ENCODE assay signal across 14 cellular contexts in genomic region chr1:23010025-23010424, GRCh38. TPM values are rescaled to one million over a fixed set of nuclear protein-coding genes. Genes with fewer than 3 reads are reported as not detected.
DNase-seq lines count a peak whose midpoint lies in the region; ATAC-seq, FAIRE-seq and TF ChIP-seq lines count a peak whose summit lies in the region.
"Not testable (repeated sequence)": the region's sequence is repeated elsewhere in the genome, so short reads cannot be mapped to it uniquely, and the experiment has no call there.
"Had no signal": no experiment of that assay in that cellular context is flagged by ENCODE, and none has a peak within 500 bp of the region (broad histone marks: within the 10 kb centered on the region; RNA-seq: fewer than 3 reads in every experiment).

No MANE protein-coding gene starts in this region.

- not testable (repeated sequence) for H3K4me3 ChIP-seq in HCT116 (replicated peaks in 1 of 2; ENCODE audit: low read depth in 1 of 2, low read length in 2 of 2); RWPE2 (ENCODE audit: severe bottlenecking); K562; keratinocyte (ENCODE audit: control insufficient read depth in 2 of 3, extremely low read depth in 1 of 3, insufficient read depth in 2 of 3, low read depth in 1 of 3, low read length in 3 of 3); skeletal muscle satellite cell (ENCODE audit: low read length)

- in situ Hi-C loops in K562 (cut with MboI) = not testable (repeated sequence)

- not testable (repeated sequence) for TF ChIP-seq RAD21 in HCT116 (IDR thresholded peaks at IDR 0.05; ENCODE audit: low read depth); K562 (CRISPR knock-in tag; conservative IDR thresholded peaks at IDR 0.05 in 1 of 2, IDR thresholded peaks at IDR 0.05 in 1 of 2)

- H3K4me2 ChIP-seq in HCT116 (ENCODE audit: low read length) = peak overlapping the region; percentile 71
- H3K4me2 ChIP-seq in K562 (ENCODE audit: insufficient read depth, low read length); skeletal muscle satellite cell (ENCODE audit: low read length): not testable (repeated sequence)
- H3K4me2 ChIP-seq in keratinocyte (ENCODE audit: control insufficient read depth, extremely low read depth, insufficient read depth, low read depth, low read length) = peak overlapping the region; percentile 52

- H3K27me3 ChIP-seq in HCT116 (ENCODE audit: insufficient read depth, low read length); RWPE2 (ENCODE audit: insufficient read depth, poor library complexity, severe bottlenecking); keratinocyte (ENCODE audit: control insufficient read depth, extremely low read depth, insufficient read depth, low read length); skeletal muscle satellite cell (ENCODE audit: control insufficient read depth, insufficient read depth, low read length): not testable (repeated sequence)
- H3K27me3 ChIP-seq in K562 (ENCODE audit: control insufficient read depth in 2 of 2, insufficient read depth in 2 of 2, low read length in 2 of 2) = peaks cover 3 to 15% of the 10 kb centered on the region in 2 experiments; a peak in 4 of 5 replicates

- H3K27me3 Mint-ChIP-seq in dendritic cell treated with granulocyte-macrophage colony-stimulating factor and Interleukin-4, amounts not matched to agents 40 ng/mL and 50 ng/mL, for 4 days = not testable (repeated sequence)

- not testable (repeated sequence) for H3K27ac ChIP-seq in HCT116 (ENCODE audit: low read depth, low read length); K562 (ENCODE audit: extremely low read depth, low read depth, low read length)
- H3K27ac ChIP-seq in RWPE2 (ENCODE audit: poor library complexity, severe bottlenecking) (peak overlapping the region; percentile 98), keratinocyte (ENCODE audit: control insufficient read depth, insufficient read depth, low read length) (peak overlapping the region; percentile 98)

- H2AFZ ChIP-seq in HCT116 (ENCODE audit: low read depth, low read length, poor library complexity, severe bottlenecking); K562 (ENCODE audit: low read depth, low read length); keratinocyte (ENCODE audit: control insufficient read depth, low read length): not testable (repeated sequence)

- not testable (repeated sequence) for TF ChIP-seq CTCF in HCT116 (IDR thresholded peaks at IDR 0.05 in 2 of 3, conservative IDR thresholded peaks at IDR 0.05 in 1 of 3; ENCODE audit: borderline replicate concordance in 1 of 3, insufficient read depth in 1 of 3, low read depth in 2 of 3, low read length in 2 of 3); RWPE2 (IDR thresholded peaks at IDR 0.05; ENCODE audit: poor library complexity, severe bottlenecking); K562 (IDR thresholded peaks at IDR 0.05 in 2 of 3, conservative IDR thresholded peaks at IDR 0.05 in 1 of 3; ENCODE audit: insufficient read depth in 2 of 3, low read depth in 1 of 3, low read length in 3 of 3); keratinocyte (optimal IDR thresholded peaks at IDR 0.05 in 1 of 3, IDR thresholded peaks at IDR 0.05 in 1 of 3, conservative IDR thresholded peaks at IDR 0.05 in 1 of 3; ENCODE audit: extremely low read depth in 1 of 3, insufficient read depth in 2 of 3, low read length in 3 of 3)

- not testable (repeated sequence) for BruUV-seq in HCT116 (replicated peaks; lab: Mats Ljungman, UMichigan); K562 (replicated peaks; lab: Mats Ljungman, UMichigan)

- intact Hi-C loops in HCT116 (cut with micrococcal nuclease); K562 (cut with micrococcal nuclease); dendritic cell treated with granulocyte-macrophage colony-stimulating factor and Interleukin-4, amounts not matched to agents 40 ng/mL and 50 ng/mL, for 4 days (cut with micrococcal nuclease): not testable (repeated sequence)

- not testable (repeated sequence) for H3K9me3 Mint-ChIP-seq in dendritic cell treated with granulocyte-macrophage colony-stimulating factor and Interleukin-4, amounts not matched to agents 40 ng/mL and 50 ng/mL, for 4 days

- CTCF ChIA-PET in HCT116 (lab: Charles Lee) = not testable (repeated sequence)
- CTCF ChIA-PET in K562 (lab: Yijun Ruan, JAX; ENCODE audit: low intra/inter-chr PET ratio) = interaction anchor here (0.6 kb wide), 1 partner anchor 22 kb away, joined by 6 read pairs; no protein-coding TSS in a partner anchor

- not testable (repeated sequence) for H3K79me2 ChIP-seq in HCT116 (ENCODE audit: insufficient read depth, low read length); K562 (ENCODE audit: control insufficient read depth, insufficient read depth, low read length); keratinocyte (ENCODE audit: control insufficient read depth, insufficient read depth, low read length)

- peak overlapping the region; percentile 46 for H3K27ac Mint-ChIP-seq in dendritic cell treated with granulocyte-macrophage colony-stimulating factor and Interleukin-4, amounts not matched to agents 40 ng/mL and 50 ng/mL, for 4 days

- not testable (repeated sequence) for H3K9me3 ChIP-seq in HCT116 (ENCODE audit: control insufficient read depth in 1 of 2, insufficient read depth in 1 of 2, low read depth in 1 of 2, low read length in 2 of 2); RWPE2 (ENCODE audit: severe bottlenecking); K562 (replicated peaks; ENCODE audit: control insufficient read depth, insufficient read depth, low read depth, low read length); keratinocyte (ENCODE audit: control insufficient read depth, low read depth, low read length); skeletal muscle satellite cell (replicated peaks; ENCODE audit: low read length)

- H3K4me1 ChIP-seq in HCT116 (ENCODE audit: control insufficient read depth in 1 of 2, insufficient read depth in 2 of 2, low read length in 2 of 2) (peaks cover 8 to 26% of the 10 kb centered on the region in 2 experiments; a peak in 3 of 4 replicates), RWPE2 (ENCODE audit: insufficient read depth, poor library complexity, severe bottlenecking) (peaks cover 15% of the 10 kb centered on the region), keratinocyte (ENCODE audit: control insufficient read depth, extremely low read depth, insufficient read depth, low read length) (peaks cover 14% of the 10 kb centered on the region), skeletal muscle satellite cell (ENCODE audit: control insufficient read depth, insufficient read depth, low read length) (peaks cover 13% of the 10 kb centered on the region)
- not testable (repeated sequence) for H3K4me1 ChIP-seq in K562 (replicated peaks in 1 of 2; ENCODE audit: control insufficient read depth in 2 of 2, insufficient read depth in 2 of 2, low read length in 2 of 2)

- DNase-seq in HCT116 (ENCODE audit: low read depth, low spot score); RWPE2 (ENCODE audit: low spot score); K562 (ENCODE audit: extremely low read depth in 1 of 4, low spot score in 3 of 4); keratinocyte (ENCODE audit: low read depth, low spot score): not testable (repeated sequence)
- peak; percentile 21 for DNase-seq in NCI-H82 (lab: John Stamatoyannopoulos, UW)

- not testable (repeated sequence) for H3K9me2 ChIP-seq in HCT116 (ENCODE audit: insufficient read depth)

- RAD21 ChIA-PET in HCT116 (lab: Charles Lee; ENCODE audit: low non-redundant PET in 1 of 2, low total read pairs in 2 of 2, uncharacterized antibody in 2 of 2, unreplicated experiment in 2 of 2) = not testable (repeated sequence)

- not testable (repeated sequence) for H3K36me3 ChIP-seq in HCT116 (ENCODE audit: control insufficient read depth in 1 of 2, insufficient read depth in 2 of 2, low read length in 2 of 2); RWPE2 (ENCODE audit: low read depth); K562 (ENCODE audit: control insufficient read depth, insufficient read depth, low read length); keratinocyte (ENCODE audit: control insufficient read depth in 2 of 2, extremely low read depth in 1 of 2, insufficient read depth in 2 of 2, low read length in 2 of 2); skeletal muscle satellite cell (ENCODE audit: insufficient read depth, low read length)

- not testable (repeated sequence) for TF ChIP-seq EP300 in K562 (IDR thresholded peaks at IDR 0.05; ENCODE audit: low read length)

- peak; percentile 26 for FAIRE-seq in K562 (lab: Jason Lieb, UNC)
- FAIRE-seq in keratinocyte (lab: Jason Lieb, UNC) = not testable (repeated sequence)

- H4K20me1 ChIP-seq in HCT116 (ENCODE audit: insufficient read depth); K562 (replicated peaks; ENCODE audit: control insufficient read depth, insufficient read depth, low read length); keratinocyte (ENCODE audit: control insufficient read depth, extremely low read depth, insufficient read depth, low read length): not testable (repeated sequence)

- ATAC-seq in HCT116; RWPE2 (ENCODE audit: low read depth); K562: not testable (repeated sequence)

- H3K4me1 Mint-ChIP-seq in dendritic cell treated with granulocyte-macrophage colony-stimulating factor and Interleukin-4, amounts not matched to agents 40 ng/mL and 50 ng/mL, for 4 days (ENCODE audit: low read depth) = peaks cover 20% of the 10 kb centered on the region

- H3K36me3 Mint-ChIP-seq in dendritic cell treated with granulocyte-macrophage colony-stimulating factor and Interleukin-4, amounts not matched to agents 40 ng/mL and 50 ng/mL, for 4 days (ENCODE audit: low read depth) = not testable (repeated sequence)

- not testable (repeated sequence) for H3K9me1 ChIP-seq in K562 (ENCODE audit: control insufficient read depth, insufficient read depth, low read length); keratinocyte (ENCODE audit: control insufficient read depth, extremely low read depth, insufficient read depth, low read length)

- H3K4me3 Mint-ChIP-seq in dendritic cell treated with granulocyte-macrophage colony-stimulating factor and Interleukin-4, amounts not matched to agents 40 ng/mL and 50 ng/mL, for 4 days = not testable (repeated sequence)

- dilution Hi-C loops in keratinocyte (cut with MboI; ENCODE audit: extremely low pct_ligation_motif_present, low sequenced_read_pairs) = not testable (repeated sequence)

- POLR2A ChIA-PET in HCT116 (lab: Charles Lee) (interaction anchor here (2.4 kb wide), 1 partner anchor 9 kb away, joined by 6 read pairs; the partner anchor contains the start of gene KDM1A), K562 (lab: Yijun Ruan, JAX) (interaction anchor here (0.6 to 1.4 kb wide), 3 partner anchors 8 to 14 kb away, joined by 3 to 6 read pairs (median 3); partner anchors contain the start of gene KDM1A)

- 38% methylated on average over 8 of the region's 8 CpGs for WGBS in K562 (ENCODE audit: insufficient coverage, low coverage, missing lambda C conversion rate)

- H3K9ac ChIP-seq in HCT116 (ENCODE audit: low read length); K562 (ENCODE audit: insufficient read depth in 1 of 2, low read depth in 2 of 2, low read length in 2 of 2): not testable (repeated sequence)
- H3K9ac ChIP-seq in keratinocyte (ENCODE audit: control insufficient read depth, extremely low read depth, insufficient read depth, low read length) (peak overlapping the region; percentile 80), skeletal muscle satellite cell (ENCODE audit: low read depth, low read length) (peak overlapping the region; percentile 26)

- TF ChIP-seq POLR2A in HCT116 (IDR thresholded peaks at IDR 0.05; ENCODE audit: borderline replicate concordance, extremely low read depth, insufficient read depth, insufficient read length); K562 (conservative IDR thresholded peaks at IDR 0.05): not testable (repeated sequence)

RNA-seq across cellular contexts. Expression of gene TEX46, which starts 5.6 kb away (rescaled TPM):
- total RNA-seq in HCT116 (2021; ENCODE audit: unreplicated experiment) = 1.0 TPM
- polyA plus RNA-seq in HCT116 (2012) = 0.34 TPM in 1 of 2 replicates, not detected in the other
- total RNA-seq in K562 (2011; cell fraction: chromatin; rRNA removed; ENCODE audit: low replicate concordance) = not detected in 2 replicates
- total RNA-seq in K562 (2011; cell fraction: nucleolus; rRNA removed) = not detected in 2 replicates
- total RNA-seq in K562 (2011; cell fraction: nucleoplasm; rRNA removed) = not detected in 2 replicates
- not detected in 2 replicates for total RNA-seq in K562 (2014; rRNA removed)
- total RNA-seq in K562 (2014; rRNA removed; fragmentation: Illumina TruSeq; extraction: Trizol) = not detected in 2 replicates
- total RNA-seq in K562 (2015; rRNA removed; fragmentation: Illumina TruSeq; extraction: Trizol) = not detected in 2 replicates
- 0.54 and 0.64 TPM in 2 replicates for total RNA-seq in K562 (2021)
- polyA plus RNA-seq in K562 (2011; rRNA removed) = not detected in 2 replicates
- not detected in 2 replicates for polyA plus RNA-seq in K562 (2011; cell fraction: cytosol; rRNA removed)
- polyA plus RNA-seq in K562 (2011; cell fraction: nucleus; rRNA removed) = 0.34 and 0.36 TPM in 2 replicates
- polyA plus RNA-seq in K562 (2012) = 0.18 TPM in 1 of 2 replicates, not detected in the other
- 0.42 TPM in 1 of 2 replicates, not detected in the other for polyA plus RNA-seq in K562 (2014; fragmentation: Illumina TruSeq; extraction: Trizol)
- polyA plus RNA-seq in K562 (2014; fragmentation: Nextera tagmentation; extraction: Ambion mirVana) = not detected
- polyA plus RNA-seq in K562 (2014; rRNA removed) = 0.54 TPM in 1 of 2 replicates, not detected in the other
- polyA minus RNA-seq in K562 (2011; rRNA and poly(A)+ RNA removed) = not detected in 2 replicates
- polyA minus RNA-seq in K562 (2011; cell fraction: cytosol; rRNA and poly(A)+ RNA removed) = not detected in 2 replicates
- not detected in 2 replicates for polyA minus RNA-seq in K562 (2011; cell fraction: nucleus; rRNA and poly(A)+ RNA removed)
- polyA plus RNA-seq in keratinocyte = 0.15 TPM in 1 of 3 replicates, not detected in the others
- not detected for polyA plus RNA-seq in keratinocyte (2011; ENCODE audit: low read depth)
- 0.28 TPM in 1 of 2 replicates, not detected in the other for polyA plus RNA-seq in keratinocyte (2011; cell fraction: cytosol; rRNA removed)
- polyA plus RNA-seq in keratinocyte (2011; cell fraction: nucleus; rRNA removed) = 0.37 TPM in 1 of 2 replicates, not detected in the other
- 0.44 TPM in 1 of 2 replicates, not detected in the other for polyA plus RNA-seq in keratinocyte (2012; ENCODE audit: low replicate concordance)
- polyA minus RNA-seq in keratinocyte = not detected in 3 replicates
- polyA minus RNA-seq in keratinocyte (2011; cell fraction: cytosol; rRNA and poly(A)+ RNA removed) = not detected
- polyA minus RNA-seq in keratinocyte (2011; cell fraction: nucleus; rRNA and poly(A)+ RNA removed) = not detected in 2 replicates
- total RNA-seq in skeletal muscle satellite cell (2012; rRNA removed) = not detected in 2 replicates
- total RNA-seq: A172; CD4-positive, CD25-positive, alpha-beta regulatory T cell; CD8-positive, alpha-beta memory T cell; H1; H9; HT1080; IMR-90 had no signal
- polyA plus RNA-seq: CD8-positive, alpha-beta memory T cell; H1; IMR-90 had no signal

RNA-seq across cellular contexts. Expression of gene KDM1A, which starts 9.2 kb away (rescaled TPM):
- total RNA-seq in HCT116 (2021; ENCODE audit: unreplicated experiment) (162 TPM), K562 (2014; rRNA removed) (171 and 175 TPM in 2 replicates), K562 (2014; rRNA removed; fragmentation: Illumina TruSeq; extraction: Trizol) (167 and 168 TPM in 2 replicates), K562 (2015; rRNA removed; fragmentation: Illumina TruSeq; extraction: Trizol) (181 TPM in 2 replicates), K562 (2021) (151 and 165 TPM in 2 replicates)
- polyA plus RNA-seq in HCT116 (2012) = 87.6 and 117 TPM in 2 replicates
- 68.0 and 108 TPM in 2 replicates for total RNA-seq in K562 (2011; cell fraction: chromatin; rRNA removed; ENCODE audit: low replicate concordance)
- total RNA-seq in K562 (2011; cell fraction: nucleolus; rRNA removed) = 38.5 and 47.0 TPM in 2 replicates
- 63.6 and 75.3 TPM in 2 replicates for total RNA-seq in K562 (2011; cell fraction: nucleoplasm; rRNA removed)
- polyA plus RNA-seq in K562 (2011; rRNA removed) (176 and 177 TPM in 2 replicates), K562 (2014; fragmentation: Illumina TruSeq; extraction: Trizol) (143 and 168 TPM in 2 replicates), K562 (2014; fragmentation: Nextera tagmentation; extraction: Ambion mirVana) (10 to 100 TPM; 59.2 to 70.3 TPM), K562 (2014; rRNA removed) (135 and 142 TPM in 2 replicates), keratinocyte (82.0 to 99.1 TPM (median 84.8 TPM) in 3 replicates)
- polyA plus RNA-seq in K562 (2011; cell fraction: cytosol; rRNA removed) = 140 and 222 TPM in 2 replicates
- polyA plus RNA-seq in K562 (2011; cell fraction: nucleus; rRNA removed) = 146 and 187 TPM in 2 replicates
- 124 and 130 TPM in 2 replicates for polyA plus RNA-seq in K562 (2012)
- 275 and 323 TPM in 2 replicates for polyA minus RNA-seq in K562 (2011; rRNA and poly(A)+ RNA removed)
- 90.8 and 98.0 TPM in 2 replicates for polyA minus RNA-seq in K562 (2011; cell fraction: cytosol; rRNA and poly(A)+ RNA removed)
- 34.3 and 63.4 TPM in 2 replicates for polyA minus RNA-seq in K562 (2011; cell fraction: nucleus; rRNA and poly(A)+ RNA removed)
- polyA plus RNA-seq in keratinocyte (2011; ENCODE audit: low read depth) = 40.6 TPM
- 62.5 and 65.4 TPM in 2 replicates for polyA plus RNA-seq in keratinocyte (2011; cell fraction: cytosol; rRNA removed)
- polyA plus RNA-seq in keratinocyte (2011; cell fraction: nucleus; rRNA removed) = 84.7 and 104 TPM in 2 replicates
- polyA plus RNA-seq in keratinocyte (2012; ENCODE audit: low replicate concordance) = 39.2 and 65.3 TPM in 2 replicates
- 75.0 to 131 TPM (median 102 TPM) in 3 replicates for polyA minus RNA-seq in keratinocyte
- 52.2 TPM for polyA minus RNA-seq in keratinocyte (2011; cell fraction: cytosol; rRNA and poly(A)+ RNA removed)
- 32.9 and 48.7 TPM in 2 replicates for polyA minus RNA-seq in keratinocyte (2011; cell fraction: nucleus; rRNA and poly(A)+ RNA removed)
- total RNA-seq in skeletal muscle satellite cell (2012; rRNA removed) = 85.4 and 86.2 TPM in 2 replicates

RNA-seq across cellular contexts. Expression of gene LACTBL1, which starts 37.4 kb away (rescaled TPM):
- not detected for total RNA-seq in HCT116 (2021; ENCODE audit: unreplicated experiment)
- polyA plus RNA-seq in HCT116 (2012) = not detected in 2 replicates
- not detected in 2 replicates for total RNA-seq in K562 (2011; cell fraction: chromatin; rRNA removed; ENCODE audit: low replicate concordance)
- not detected in 2 replicates for total RNA-seq in K562 (2011; cell fraction: nucleolus; rRNA removed)
- total RNA-seq in K562 (2011; cell fraction: nucleoplasm; rRNA removed) = not detected in 2 replicates
- total RNA-seq in K562 (2014; rRNA removed) = not detected in 2 replicates
- not detected in 2 replicates for total RNA-seq in K562 (2014; rRNA removed; fragmentation: Illumina TruSeq; extraction: Trizol)
- total RNA-seq in K562 (2015; rRNA removed; fragmentation: Illumina TruSeq; extraction: Trizol) = not detected in 2 replicates
- total RNA-seq in K562 (2021) = not detected in 2 replicates
- not detected in 2 replicates for polyA plus RNA-seq in K562 (2011; rRNA removed)
- polyA plus RNA-seq in K562 (2011; cell fraction: cytosol; rRNA removed) = not detected in 2 replicates
- not detected in 2 replicates for polyA plus RNA-seq in K562 (2011; cell fraction: nucleus; rRNA removed)
- not detected in 2 replicates for polyA plus RNA-seq in K562 (2012)
- not detected in 2 replicates for polyA plus RNA-seq in K562 (2014; fragmentation: Illumina TruSeq; extraction: Trizol)
- not detected for polyA plus RNA-seq in K562 (2014; fragmentation: Nextera tagmentation; extraction: Ambion mirVana)
- not detected in 2 replicates for polyA plus RNA-seq in K562 (2014; rRNA removed)
- not detected in 2 replicates for polyA minus RNA-seq in K562 (2011; rRNA and poly(A)+ RNA removed)
- polyA minus RNA-seq in K562 (2011; cell fraction: cytosol; rRNA and poly(A)+ RNA removed) = not detected in 2 replicates
- not detected in 2 replicates for polyA minus RNA-seq in K562 (2011; cell fraction: nucleus; rRNA and poly(A)+ RNA removed)
- polyA plus RNA-seq in keratinocyte = not detected in 3 replicates
- not detected for polyA plus RNA-seq in keratinocyte (2011; ENCODE audit: low read depth)
- not detected in 2 replicates for polyA plus RNA-seq in keratinocyte (2011; cell fraction: cytosol; rRNA removed)
- not detected in 2 replicates for polyA plus RNA-seq in keratinocyte (2011; cell fraction: nucleus; rRNA removed)
- polyA plus RNA-seq in keratinocyte (2012; ENCODE audit: low replicate concordance) = not detected in 2 replicates
- not detected in 3 replicates for polyA minus RNA-seq in keratinocyte
- polyA minus RNA-seq in keratinocyte (2011; cell fraction: cytosol; rRNA and poly(A)+ RNA removed) = not detected
- not detected in 2 replicates for polyA minus RNA-seq in keratinocyte (2011; cell fraction: nucleus; rRNA and poly(A)+ RNA removed)
- total RNA-seq in skeletal muscle satellite cell (2012; rRNA removed) = not detected in 2 replicates
- total RNA-seq: A172; CD4-positive, CD25-positive, alpha-beta regulatory T cell; CD8-positive, alpha-beta memory T cell; H1; H9; HT1080; IMR-90 had no signal
- polyA plus RNA-seq: CD4-positive, CD25-positive, alpha-beta regulatory T cell; CD8-positive, alpha-beta memory T cell; H1; IMR-90 had no signal
